Comparison of ENCODE assay signal across 2 cellular contexts in the genomic region with DNA sequence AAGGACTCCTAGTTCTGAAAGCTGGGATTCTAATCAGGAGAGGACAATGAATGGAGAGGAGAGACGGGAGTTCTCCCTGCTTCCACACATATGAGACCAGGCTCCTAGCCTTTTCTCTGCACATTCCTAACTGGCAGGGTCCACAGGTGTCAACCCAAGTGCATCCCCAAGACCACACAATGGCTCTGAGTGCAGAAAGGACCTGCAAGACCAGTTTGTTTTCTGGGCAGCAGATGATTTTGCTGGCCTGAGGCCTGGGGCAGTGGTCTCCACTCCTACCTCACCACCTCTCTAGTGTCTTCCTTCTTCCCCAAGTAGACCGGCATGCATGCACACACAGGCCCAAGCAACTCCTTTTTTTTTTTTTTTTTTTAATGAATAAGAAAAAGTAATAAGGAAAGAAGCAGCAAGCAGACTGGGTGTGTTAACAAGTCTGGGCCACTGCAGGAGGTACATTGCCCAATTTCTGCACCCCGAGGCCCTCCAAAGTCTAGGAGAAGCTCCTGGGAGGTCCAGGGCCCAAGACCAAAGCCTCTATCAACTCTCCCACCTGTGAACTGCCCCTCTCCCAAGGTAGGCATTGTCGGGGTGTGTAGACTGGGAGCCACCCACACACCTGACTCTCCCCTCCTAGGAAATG.
TF ChIP-seq lines count a peak whose summit lies in the region.

No MANE protein-coding gene starts in this region.

TF ChIP-seq in K562, 482 proteins besides CTCF, POLR2A, EP300 and RAD21 (continued from another document):
- TF ChIP-seq CREM (IDR thresholded peaks at IDR 0.05; ENCODE audit: low read depth) (no peak), SRSF1 (IDR thresholded peaks at IDR 0.05; ENCODE audit: low read depth, low read length) (no peak), ZNF282 (CRISPR knock-in tag; IDR thresholded peaks at IDR 0.05) (no peak), SMARCA5 (IDR thresholded peaks at IDR 0.05) (no peak)

TF ChIP-seq in liver, 16 proteins besides CTCF, POLR2A, EP300 and RAD21 (continued from another document):
- no peak for TF ChIP-seq EGR1 (IDR thresholded peaks at IDR 0.05; ENCODE audit: low read depth in 2 of 2)
- no peak for TF ChIP-seq NR2F2 (IDR thresholded peaks at IDR 0.05)
- TF ChIP-seq JUND (IDR thresholded peaks at IDR 0.05), result no peak
- no peak for TF ChIP-seq FOXA2 (IDR thresholded peaks at IDR 0.05)
- no peak for TF ChIP-seq SP1 (IDR thresholded peaks at IDR 0.05)
- TF ChIP-seq, protein P1, sequence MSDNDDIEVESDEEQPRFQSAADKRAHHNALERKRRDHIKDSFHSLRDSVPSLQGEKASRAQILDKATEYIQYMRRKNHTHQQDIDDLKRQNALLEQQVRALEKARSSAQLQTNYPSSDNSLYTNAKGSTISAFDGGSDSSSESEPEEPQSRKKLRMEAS (IDR thresholded peaks at IDR 0.05), result no peak
- TF ChIP-seq, protein P2, sequence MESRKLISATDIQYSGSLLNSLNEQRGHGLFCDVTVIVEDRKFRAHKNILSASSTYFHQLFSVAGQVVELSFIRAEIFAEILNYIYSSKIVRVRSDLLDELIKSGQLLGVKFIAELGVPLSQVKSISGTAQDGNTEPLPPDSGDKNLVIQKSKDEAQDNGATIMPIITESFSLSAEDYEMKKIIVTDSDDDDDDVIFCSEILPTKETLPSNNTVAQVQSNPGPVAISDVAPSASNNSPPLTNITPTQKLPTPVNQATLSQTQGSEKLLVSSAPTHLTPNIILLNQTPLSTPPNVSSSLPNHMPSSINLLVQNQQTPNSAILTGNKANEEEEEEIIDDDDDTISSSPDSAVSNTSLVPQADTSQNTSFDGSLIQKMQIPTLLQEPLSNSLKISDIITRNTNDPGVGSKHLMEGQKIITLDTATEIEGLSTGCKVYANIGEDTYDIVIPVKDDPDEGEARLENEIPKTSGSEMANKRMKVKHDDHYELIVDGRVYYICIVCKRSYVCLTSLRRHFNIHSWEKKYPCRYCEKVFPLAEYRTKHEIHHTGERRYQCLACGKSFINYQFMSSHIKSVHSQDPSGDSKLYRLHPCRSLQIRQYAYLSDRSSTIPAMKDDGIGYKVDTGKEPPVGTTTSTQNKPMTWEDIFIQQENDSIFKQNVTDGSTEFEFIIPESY (IDR thresholded peaks at IDR 0.05), result no peak
- TF ChIP-seq, protein P3, sequence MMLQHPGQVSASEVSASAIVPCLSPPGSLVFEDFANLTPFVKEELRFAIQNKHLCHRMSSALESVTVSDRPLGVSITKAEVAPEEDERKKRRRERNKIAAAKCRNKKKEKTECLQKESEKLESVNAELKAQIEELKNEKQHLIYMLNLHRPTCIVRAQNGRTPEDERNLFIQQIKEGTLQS (IDR thresholded peaks at IDR 0.05), result no peak
- no peak for TF ChIP-seq HNF4A (conservative IDR thresholded peaks at IDR 0.05)
- TF ChIP-seq FOXA1 (IDR thresholded peaks at IDR 0.05), result no peak
- TF ChIP-seq, protein P4, sequence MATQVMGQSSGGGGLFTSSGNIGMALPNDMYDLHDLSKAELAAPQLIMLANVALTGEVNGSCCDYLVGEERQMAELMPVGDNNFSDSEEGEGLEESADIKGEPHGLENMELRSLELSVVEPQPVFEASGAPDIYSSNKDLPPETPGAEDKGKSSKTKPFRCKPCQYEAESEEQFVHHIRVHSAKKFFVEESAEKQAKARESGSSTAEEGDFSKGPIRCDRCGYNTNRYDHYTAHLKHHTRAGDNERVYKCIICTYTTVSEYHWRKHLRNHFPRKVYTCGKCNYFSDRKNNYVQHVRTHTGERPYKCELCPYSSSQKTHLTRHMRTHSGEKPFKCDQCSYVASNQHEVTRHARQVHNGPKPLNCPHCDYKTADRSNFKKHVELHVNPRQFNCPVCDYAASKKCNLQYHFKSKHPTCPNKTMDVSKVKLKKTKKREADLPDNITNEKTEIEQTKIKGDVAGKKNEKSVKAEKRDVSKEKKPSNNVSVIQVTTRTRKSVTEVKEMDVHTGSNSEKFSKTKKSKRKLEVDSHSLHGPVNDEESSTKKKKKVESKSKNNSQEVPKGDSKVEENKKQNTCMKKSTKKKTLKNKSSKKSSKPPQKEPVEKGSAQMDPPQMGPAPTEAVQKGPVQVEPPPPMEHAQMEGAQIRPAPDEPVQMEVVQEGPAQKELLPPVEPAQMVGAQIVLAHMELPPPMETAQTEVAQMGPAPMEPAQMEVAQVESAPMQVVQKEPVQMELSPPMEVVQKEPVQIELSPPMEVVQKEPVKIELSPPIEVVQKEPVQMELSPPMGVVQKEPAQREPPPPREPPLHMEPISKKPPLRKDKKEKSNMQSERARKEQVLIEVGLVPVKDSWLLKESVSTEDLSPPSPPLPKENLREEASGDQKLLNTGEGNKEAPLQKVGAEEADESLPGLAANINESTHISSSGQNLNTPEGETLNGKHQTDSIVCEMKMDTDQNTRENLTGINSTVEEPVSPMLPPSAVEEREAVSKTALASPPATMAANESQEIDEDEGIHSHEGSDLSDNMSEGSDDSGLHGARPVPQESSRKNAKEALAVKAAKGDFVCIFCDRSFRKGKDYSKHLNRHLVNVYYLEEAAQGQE (IDR thresholded peaks at IDR 0.05), result no peak
- no peak for TF ChIP-seq GABPA (IDR thresholded peaks at IDR 0.05 in 1 of 2, conservative IDR thresholded peaks at IDR 0.05 in 1 of 2)
- no peak for TF ChIP-seq HNF4G (IDR thresholded peaks at IDR 0.05)
- no peak for TF ChIP-seq TAF1 (conservative IDR thresholded peaks at IDR 0.05)
